Comparison of ENCODE assay signal across 8 cellular contexts in the genomic region with DNA sequence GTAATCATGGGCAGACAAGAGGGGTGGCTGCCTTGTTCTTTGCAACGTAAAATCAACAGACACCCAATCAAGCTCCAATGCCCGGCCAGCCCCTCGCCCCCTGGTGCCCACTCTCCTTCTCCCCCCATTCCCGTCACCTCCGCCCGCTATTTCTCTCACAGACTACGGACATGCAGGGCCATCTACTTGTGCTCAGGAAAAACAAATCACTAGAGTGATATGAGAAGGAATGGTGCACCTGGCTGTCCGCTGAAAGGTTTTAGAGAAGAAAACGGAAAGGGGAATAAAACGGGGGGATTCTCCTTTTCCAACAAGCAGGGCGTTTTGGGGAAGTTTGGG. TPM values are rescaled to one million over a fixed set of nuclear protein-coding genes. Genes with fewer than 3 reads are reported as not detected.
DNase-seq lines count a peak whose midpoint lies in the region; ATAC-seq, FAIRE-seq and TF ChIP-seq lines count a peak whose summit lies in the region.

No MANE protein-coding gene starts in this region.

- DNase-seq in H7 (peak; percentile 64), SW480 (ENCODE audit: low spot score) (peak; percentile 14), fibroblast of villous mesenchyme (ENCODE audit: low read depth) (no peak), skeletal muscle cell (ENCODE audit: low read depth) (no peak), AG08395 (ENCODE audit: low spot score) (no peak), NOMO-1 treated with dmso at 0.1 percent for 144 hours (lab: John Stamatoyannopoulos, UW; ENCODE audit: unreplicated experiment) (no peak), GM19239 (ENCODE audit: insufficient read length, low spot score) (no peak)

- H3K27me3 ChIP-seq in H7 (ENCODE audit: control insufficient read depth, insufficient read depth, low read length): peaks cover 75% of the 10 kb centered on the region

- no peak for FAIRE-seq in GM19239 (lab: Jason Lieb, UNC)

- no peak for TF ChIP-seq CTCF in fibroblast of villous mesenchyme (IDR thresholded peaks at IDR 0.05; ENCODE audit: insufficient read depth, low read depth, low read length)

- ATAC-seq in GM19324 (IDR thresholded peaks at IDR 0.05; ENCODE audit: low FRiP score, unreplicated experiment): no peak

- H3K4me3 ChIP-seq in H7 (ENCODE audit: insufficient read depth, low read depth, low read length): peak overlapping the region; percentile 81
- peak overlapping the region; percentile 71 for H3K4me3 ChIP-seq in fibroblast of villous mesenchyme (ENCODE audit: low read depth, low read length)
- peak overlapping the region; percentile 72 for H3K4me3 ChIP-seq in skeletal muscle cell (ENCODE audit: low read depth, low read length)

- no peaks in the 10 kb centered on the region for H3K36me3 ChIP-seq in H7 (replicated peaks; ENCODE audit: control insufficient read depth, insufficient read depth, low read length)

RNA-seq across cellular contexts. Expression of gene GRM8, which starts 0.4 kb away (rescaled TPM):
- 1.1 and 2.1 TPM in 2 replicates for total RNA-seq in H7 (2014; rRNA removed; shearing (Covaris generic))
- under 0.01 TPM in 1 of 2 replicates, not detected in the other for total RNA-seq in fibroblast of villous mesenchyme

Comparison
In these comparisons a context has a peak if more than half of its experiments do, and no peak if none do; other contexts are left out.
1. DNase-seq: peak in H7 (single experiment) and SW480 (single experiment); none in fibroblast of villous mesenchyme (single experiment), skeletal muscle cell (single experiment), AG08395 (single experiment), NOMO-1 treated with dmso at 0.1 percent for 144 hours (single experiment) and GM19239 (single experiment).
2. Peak in every context shown above with its lines, with median percentiles within 50 percentile points of each other: H3K4me3 ChIP-seq.